22 cellular contexts compared by ENCODE assay signal in genomic region chr4:88937081-88937480, GRCh38.
DNase-seq lines count a peak whose midpoint lies in the region; TF ChIP-seq lines count a peak whose summit lies in the region.
"Had no signal": no experiment of that assay in that cellular context is flagged by ENCODE, and none has a peak within 500 bp of the region (broad histone marks: within the 10 kb centered on the region; RNA-seq: fewer than 3 reads in every experiment).

No MANE protein-coding gene starts in this region.

- H3K4me3 Mint-ChIP-seq in neural progenitor cell = no peak overlapping the region
- H3K4me3 Mint-ChIP-seq: activated T-helper 17 cell treated with anti-CD3 and anti-CD28 coated beads, Interleukin-2, amount 50 U/mL, for 72 hours; CD8-positive, alpha-beta memory T cell; neural crest cell; T-helper 2 cell treated with Interferon-gamma antibody and Interleukin-4, amounts not matched to agents 5 μg/mL and 100 μg/mL, for 36 hours had no signal

- intact Hi-C loops in dorsolateral prefrontal cortex (cut with DNase I) = no loop called here

- peaks cover 2% of the 10 kb centered on the region for H3K4me1 Mint-ChIP-seq in neural progenitor cell
- H3K4me1 Mint-ChIP-seq: neural crest cell had no signal

- no peak overlapping the region for H3K27ac Mint-ChIP-seq in neural progenitor cell
- H3K27ac Mint-ChIP-seq: activated naive CD4-positive, alpha-beta T cell treated with anti-CD3 and anti-CD28 coated beads, Interleukin-2, amount 50 U/mL, for 72 hours; activated T-helper 17 cell treated with anti-CD3 and anti-CD28 coated beads, Interleukin-2, amount 50 U/mL, for 72 hours; CD8-positive, alpha-beta memory T cell; T-helper 2 cell treated with Interferon-gamma antibody and Interleukin-4, amounts not matched to agents 5 μg/mL and 100 μg/mL, for 36 hours had no signal

- no peak overlapping the region for H3K4me3 ChIP-seq in fibroblast of pulmonary artery (replicated peaks; ENCODE audit: low read depth, low read length)
- H3K4me3 ChIP-seq in parathyroid adenoma (ENCODE audit: low read depth, low read length) = no peak overlapping the region
- no peak overlapping the region for H3K4me3 ChIP-seq in dorsolateral prefrontal cortex
- no peak overlapping the region for H3K4me3 ChIP-seq in neural progenitor cell
- H3K4me3 ChIP-seq: prostate gland, thoracic aorta had no signal

- H3K4me2 ChIP-seq in parathyroid adenoma (ENCODE audit: low read length) = peak overlapping the region; percentile 5
- no peak overlapping the region for H3K4me2 ChIP-seq in neural progenitor cell
- H3K4me2 ChIP-seq: SK-N-SH had no signal

- H3K27me3 ChIP-seq in parathyroid adenoma (ENCODE audit: control insufficient read depth, insufficient read depth, low read length) (no peaks in the 10 kb centered on the region), dorsolateral prefrontal cortex (no peaks in the 10 kb centered on the region), neural progenitor cell (no peaks in the 10 kb centered on the region)

- H4K20me1 ChIP-seq in neural progenitor cell (ENCODE audit: low read depth) = no peaks in the 10 kb centered on the region

- TF ChIP-seq CTCF in fibroblast of pulmonary artery (IDR thresholded peaks at IDR 0.05; ENCODE audit: low read length, missing control alignments) (no peak), parathyroid adenoma (IDR thresholded peaks at IDR 0.05) (no peak), dorsolateral prefrontal cortex (IDR thresholded peaks at IDR 0.05 in 54 of 56, conservative IDR thresholded peaks at IDR 0.05 in 2 of 56; ENCODE audit: low read depth in 1 of 56, partially characterized antibody in 56 of 56) (no peak), neural progenitor cell (IDR thresholded peaks at IDR 0.05) (no peak)

- H3K9me3 Mint-ChIP-seq in neural progenitor cell = no peaks in the 10 kb centered on the region
- H3K9me3 Mint-ChIP-seq: activated T-helper 17 cell treated with anti-CD3 and anti-CD28 coated beads, Interleukin-2, amount 50 U/mL, for 72 hours; neural crest cell; T-helper 2 cell treated with Interferon-gamma antibody and Interleukin-4, amounts not matched to agents 5 μg/mL and 100 μg/mL, for 36 hours had no signal

- H2AFZ ChIP-seq in parathyroid adenoma (no peak overlapping the region), neural progenitor cell (replicated peaks) (no peak overlapping the region)

- no peaks in the 10 kb centered on the region for H3F3A ChIP-seq in neural progenitor cell (ENCODE audit: low read depth)

- H3K9me3 ChIP-seq in parathyroid adenoma (ENCODE audit: control insufficient read depth, low read length) (no peaks in the 10 kb centered on the region), neural progenitor cell (ENCODE audit: low read depth) (no peaks in the 10 kb centered on the region)
- H3K9me3 ChIP-seq: prostate gland, SK-N-SH, thoracic aorta had no signal

- no peaks in the 10 kb centered on the region for H3K79me2 ChIP-seq in parathyroid adenoma
- no peaks in the 10 kb centered on the region for H3K79me2 ChIP-seq in neural progenitor cell (ENCODE audit: low read depth)

- H3K27ac ChIP-seq in parathyroid adenoma (peak overlapping the region; percentile 74), dorsolateral prefrontal cortex (no peak overlapping the region), neural progenitor cell (no peak overlapping the region)
- H3K27ac ChIP-seq: prostate gland, thoracic aorta had no signal

- H3K4me1 ChIP-seq in parathyroid adenoma (peaks cover 5% of the 10 kb centered on the region), neural progenitor cell (no peaks in the 10 kb centered on the region)
- H3K4me1 ChIP-seq: prostate gland had no signal

- H3K36me3 ChIP-seq in parathyroid adenoma (ENCODE audit: control insufficient read depth, insufficient read depth, low read length) (no peaks in the 10 kb centered on the region), neural progenitor cell (no peaks in the 10 kb centered on the region)
- H3K36me3 ChIP-seq: prostate gland, thoracic aorta had no signal

- H3K36me3 Mint-ChIP-seq in neural progenitor cell = peaks cover 8% of the 10 kb centered on the region
- H3K36me3 Mint-ChIP-seq: activated naive CD4-positive, alpha-beta T cell treated with anti-CD3 and anti-CD28 coated beads, Interleukin-2, amount 50 U/mL, for 72 hours; CD8-positive, alpha-beta memory T cell had no signal

- no peaks in the 10 kb centered on the region for H3K27me3 Mint-ChIP-seq in neural progenitor cell (ENCODE audit: insufficient read depth, low read depth)
- H3K27me3 Mint-ChIP-seq: activated T-helper 17 cell treated with anti-CD3 and anti-CD28 coated beads, Interleukin-2, amount 50 U/mL, for 72 hours had no signal

- H3K9ac ChIP-seq in parathyroid adenoma = no peak overlapping the region
- H3K9ac ChIP-seq in neural progenitor cell = no peak overlapping the region
- H3K9ac ChIP-seq: SK-N-SH had no signal

- peak; percentile 12 for DNase-seq in HPDE6-E6E7 (ENCODE audit: extremely low spot score)
- DNase-seq in amniotic stem cell (lab: John Stamatoyannopoulos, UW) = peak; percentile 13
- DNase-seq in fibroblast of pulmonary artery (ENCODE audit: low read depth) = peak; percentile 51
- DNase-seq in dorsolateral prefrontal cortex = no peak
- DNase-seq in SKM-1 treated with dmso at 0.1 percent for 144 hours (lab: John Stamatoyannopoulos, UW; ENCODE audit: unreplicated experiment) = no peak
- DNase-seq in neural progenitor cell (ENCODE audit: low spot score) = no peak
- no peak for DNase-seq in activated CD8-positive, alpha-beta memory T cell treated with anti-CD3 and anti-CD28 coated beads for 24 hours
- DNase-seq: activated CD8-positive, alpha-beta memory T cell treated with anti-CD3 and anti-CD28 coated beads, Interleukin-2, amount 50 U/mL, for 4 hours; CD8-positive, alpha-beta memory T cell; foreskin melanocyte; hippocampal formation; NCI-H510A; SK-N-SH; stimulated activated CD4-positive, alpha-beta T cell treated with anti-CD3 and anti-CD28 coated beads, Interleukin-2, amount 100 ng/mL, for 24 hours; stimulated activated naive CD4-positive, alpha-beta T cell had no signal

Comparison
In these comparisons a context has a peak if more than half of its experiments do, and no peak if none do; other contexts are left out.
1. DNase-seq: peak in HPDE6-E6E7 (single experiment), amniotic stem cell (single experiment) and fibroblast of pulmonary artery (single experiment); none in dorsolateral prefrontal cortex (0 of 10), SKM-1 treated with dmso at 0.1 percent for 144 hours (single experiment), neural progenitor cell (single experiment) and activated CD8-positive, alpha-beta memory T cell treated with anti-CD3 and anti-CD28 coated beads for 24 hours (single experiment).